In the genomic region with DNA sequence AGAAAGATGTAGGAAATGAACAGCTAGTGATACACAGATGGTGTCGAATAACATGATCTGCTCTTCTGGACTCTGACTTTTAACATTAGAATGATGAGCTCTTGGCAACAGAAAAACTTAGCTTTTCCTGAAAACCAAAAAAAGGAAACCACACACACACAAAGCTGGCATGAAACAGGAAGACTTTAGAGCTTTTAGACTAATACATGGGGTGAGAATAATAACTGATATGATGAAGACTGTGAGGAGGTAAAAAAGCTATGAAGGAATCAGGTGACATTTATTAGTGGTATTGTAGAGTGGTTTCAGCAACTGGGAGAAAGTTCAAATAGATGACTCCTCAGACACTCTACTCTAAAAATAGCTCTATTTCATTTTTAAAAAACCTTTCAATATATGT, we compare ENCODE assay signal across 1 cellular context.
TF ChIP-seq lines count a peak whose summit lies in the region.

No MANE protein-coding gene starts in this region.

TF ChIP-seq in WTC11, 78 proteins besides CTCF, POLR2A, EP300 and RAD21 (continued from another document):
- TF ChIP-seq, protein P1, sequence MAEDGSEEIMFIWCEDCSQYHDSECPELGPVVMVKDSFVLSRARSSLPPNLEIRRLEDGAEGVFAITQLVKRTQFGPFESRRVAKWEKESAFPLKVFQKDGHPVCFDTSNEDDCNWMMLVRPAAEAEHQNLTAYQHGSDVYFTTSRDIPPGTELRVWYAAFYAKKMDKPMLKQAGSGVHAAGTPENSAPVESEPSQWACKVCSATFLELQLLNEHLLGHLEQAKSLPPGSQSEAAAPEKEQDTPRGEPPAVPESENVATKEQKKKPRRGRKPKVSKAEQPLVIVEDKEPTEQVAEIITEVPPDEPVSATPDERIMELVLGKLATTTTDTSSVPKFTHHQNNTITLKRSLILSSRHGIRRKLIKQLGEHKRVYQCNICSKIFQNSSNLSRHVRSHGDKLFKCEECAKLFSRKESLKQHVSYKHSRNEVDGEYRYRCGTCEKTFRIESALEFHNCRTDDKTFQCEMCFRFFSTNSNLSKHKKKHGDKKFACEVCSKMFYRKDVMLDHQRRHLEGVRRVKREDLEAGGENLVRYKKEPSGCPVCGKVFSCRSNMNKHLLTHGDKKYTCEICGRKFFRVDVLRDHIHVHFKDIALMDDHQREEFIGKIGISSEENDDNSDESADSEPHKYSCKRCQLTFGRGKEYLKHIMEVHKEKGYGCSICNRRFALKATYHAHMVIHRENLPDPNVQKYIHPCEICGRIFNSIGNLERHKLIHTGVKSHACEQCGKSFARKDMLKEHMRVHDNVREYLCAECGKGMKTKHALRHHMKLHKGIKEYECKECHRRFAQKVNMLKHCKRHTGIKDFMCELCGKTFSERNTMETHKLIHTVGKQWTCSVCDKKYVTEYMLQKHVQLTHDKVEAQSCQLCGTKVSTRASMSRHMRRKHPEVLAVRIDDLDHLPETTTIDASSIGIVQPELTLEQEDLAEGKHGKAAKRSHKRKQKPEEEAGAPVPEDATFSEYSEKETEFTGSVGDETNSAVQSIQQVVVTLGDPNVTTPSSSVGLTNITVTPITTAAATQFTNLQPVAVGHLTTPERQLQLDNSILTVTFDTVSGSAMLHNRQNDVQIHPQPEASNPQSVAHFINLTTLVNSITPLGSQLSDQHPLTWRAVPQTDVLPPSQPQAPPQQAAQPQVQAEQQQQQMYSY (CRISPR knock-in tag; IDR thresholded peaks at IDR 0.05), result no peak
- TF ChIP-seq, protein P2, sequence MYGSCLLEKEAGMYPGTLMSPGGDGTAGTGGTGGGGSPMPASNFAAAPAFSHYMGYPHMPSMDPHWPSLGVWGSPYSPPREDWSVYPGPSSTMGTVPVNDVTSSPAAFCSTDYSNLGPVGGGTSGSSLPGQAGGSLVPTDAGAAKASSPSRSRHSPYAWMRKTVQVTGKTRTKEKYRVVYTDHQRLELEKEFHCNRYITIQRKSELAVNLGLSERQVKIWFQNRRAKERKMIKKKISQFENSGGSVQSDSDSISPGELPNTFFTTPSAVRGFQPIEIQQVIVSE (CRISPR knock-in tag; IDR thresholded peaks at IDR 0.05; ENCODE audit: borderline replicate concordance), result no peak
- TF ChIP-seq, protein P3, sequence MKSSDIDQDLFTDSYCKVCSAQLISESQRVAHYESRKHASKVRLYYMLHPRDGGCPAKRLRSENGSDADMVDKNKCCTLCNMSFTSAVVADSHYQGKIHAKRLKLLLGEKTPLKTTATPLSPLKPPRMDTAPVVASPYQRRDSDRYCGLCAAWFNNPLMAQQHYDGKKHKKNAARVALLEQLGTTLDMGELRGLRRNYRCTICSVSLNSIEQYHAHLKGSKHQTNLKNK (CRISPR knock-in tag; IDR thresholded peaks at IDR 0.05), result no peak
- no peak for TF ChIP-seq ZNF138 (CRISPR knock-in tag; conservative IDR thresholded peaks at IDR 0.05)
- no peak for TF ChIP-seq KAT7 (CRISPR knock-in tag; IDR thresholded peaks at IDR 0.05; ENCODE audit: borderline replicate concordance)
- TF ChIP-seq, protein P4, sequence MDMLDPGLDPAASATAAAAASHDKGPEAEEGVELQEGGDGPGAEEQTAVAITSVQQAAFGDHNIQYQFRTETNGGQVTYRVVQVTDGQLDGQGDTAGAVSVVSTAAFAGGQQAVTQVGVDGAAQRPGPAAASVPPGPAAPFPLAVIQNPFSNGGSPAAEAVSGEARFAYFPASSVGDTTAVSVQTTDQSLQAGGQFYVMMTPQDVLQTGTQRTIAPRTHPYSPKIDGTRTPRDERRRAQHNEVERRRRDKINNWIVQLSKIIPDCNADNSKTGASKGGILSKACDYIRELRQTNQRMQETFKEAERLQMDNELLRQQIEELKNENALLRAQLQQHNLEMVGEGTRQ (CRISPR knock-in tag; IDR thresholded peaks at IDR 0.05), result no peak
- TF ChIP-seq ZNF317 (CRISPR knock-in tag; IDR thresholded peaks at IDR 0.05; ENCODE audit: borderline replicate concordance, low read depth), result no peak
- no peak for TF ChIP-seq NR1H2 (CRISPR knock-in tag; IDR thresholded peaks at IDR 0.05)
